In the genomic region with DNA sequence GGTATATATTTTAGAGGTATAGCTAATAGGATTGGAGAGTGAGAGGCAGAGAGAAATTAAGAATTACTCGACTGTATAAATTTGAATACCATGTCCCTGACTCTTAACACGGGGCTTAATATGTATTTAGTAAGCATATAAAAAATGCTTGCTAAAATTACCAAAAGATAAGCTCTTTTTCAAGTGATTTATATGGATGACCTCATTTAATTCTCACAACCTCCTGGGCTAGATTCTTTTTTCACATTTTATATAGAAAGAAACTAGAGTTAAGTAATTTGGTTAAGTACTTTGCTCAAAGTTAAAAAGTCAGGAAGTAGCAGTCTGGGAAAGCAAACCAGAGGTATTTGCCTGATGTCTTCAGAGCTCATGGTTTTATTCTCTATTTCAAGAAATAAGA, we compare ENCODE assay signal across 7 cellular contexts.
"Had no signal": no experiment of that assay in that cellular context is flagged by ENCODE, and none has a peak within 500 bp of the region (broad histone marks: within the 10 kb centered on the region; RNA-seq: fewer than 3 reads in every experiment).

No MANE protein-coding gene starts in this region.

- ATAC-seq: K562 had no signal

- FAIRE-seq: HTR-8/SVneo, K562 had no signal

- H3K9ac ChIP-seq: KMS-11 had no signal

- H3K27ac ChIP-seq: HL-60, KMS-11 had no signal

- H3K4me3 ChIP-seq: K562 had no signal

- DNase-seq: IMR-90, KBM-7, KG1 had no signal

- H3K4me2 ChIP-seq: KMS-11 had no signal
